Comparison of ENCODE assay signal across 25 cellular contexts in the genomic region with DNA sequence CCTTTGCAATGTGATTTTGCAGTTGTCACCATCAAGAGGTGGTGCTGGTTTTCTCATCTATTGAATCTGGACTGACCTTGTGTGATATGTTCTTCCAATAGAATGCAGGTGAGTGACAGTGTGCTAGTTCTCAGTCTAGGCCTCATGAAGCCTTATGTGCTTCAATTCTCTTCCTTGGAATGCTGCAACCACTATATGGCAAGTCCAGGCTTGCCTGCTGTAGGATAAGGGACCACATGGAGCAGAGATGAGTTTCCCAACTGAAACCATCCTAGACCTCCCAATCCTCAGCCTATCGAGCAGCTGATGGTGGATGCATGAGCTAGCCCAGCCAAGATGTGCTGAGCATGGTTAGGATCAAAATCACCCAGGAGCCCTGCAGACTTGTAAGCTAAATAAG.
"Had no signal": no experiment of that assay in that cellular context is flagged by ENCODE, and none has a peak within 500 bp of the region (broad histone marks: within the 10 kb centered on the region; RNA-seq: fewer than 3 reads in every experiment).

No MANE protein-coding gene starts in this region.

- H3K36me3 Mint-ChIP-seq: activated naive CD8-positive, alpha-beta T cell treated with anti-CD3 and anti-CD28 coated beads for 36 hours; immature natural killer cell; memory B cell; naive thymus-derived CD4-positive, alpha-beta T cell had no signal

- H3K4me3 Mint-ChIP-seq: activated CD8-positive, alpha-beta T cell treated with anti-CD3 and anti-CD28 coated beads for 36 hours; activated naive CD8-positive, alpha-beta T cell treated with anti-CD3 and anti-CD28 coated beads for 36 hours; activated T-helper 17 cell treated with anti-CD3 and anti-CD28 coated beads, Interleukin-2, amount 50 U/mL, for 72 hours; effector memory CD8-positive, alpha-beta T cell; immature natural killer cell; memory B cell; naive thymus-derived CD4-positive, alpha-beta T cell; T-helper 2 cell treated with Interferon-gamma antibody and Interleukin-4, amounts not matched to agents 5 μg/mL and 100 μg/mL, for 36 hours had no signal

- H3K27me3 Mint-ChIP-seq: activated CD8-positive, alpha-beta T cell treated with anti-CD3 and anti-CD28 coated beads for 36 hours; activated naive CD8-positive, alpha-beta T cell treated with anti-CD3 and anti-CD28 coated beads for 36 hours; activated T-helper 17 cell treated with anti-CD3 and anti-CD28 coated beads, Interleukin-2, amount 50 U/mL, for 72 hours; effector memory CD8-positive, alpha-beta T cell; memory B cell; naive thymus-derived CD4-positive, alpha-beta T cell had no signal

- DNase-seq: activated CD4-positive, alpha-beta T cell treated with anti-CD3 and anti-CD28 coated beads for 48 hours; activated CD4-positive, CD25-positive, alpha-beta regulatory T cell; activated CD8-positive, alpha-beta T cell treated with anti-CD3 and anti-CD28 coated beads for 36 hours; activated naive CD4-positive, alpha-beta T cell; activated naive CD8-positive, alpha-beta T cell treated with anti-CD3 and anti-CD28 coated beads for 36 hours; activated T-cell treated with anti-CD3 and anti-CD28 coated beads, Interleukin-2, amount 50 U/mL, for 1 hour; amniotic stem cell; caudate nucleus; effector memory CD8-positive, alpha-beta T cell; foreskin melanocyte; heart right ventricle; immature natural killer cell; left ventricle myocardium superior; mucosa of descending colon; naive thymus-derived CD4-positive, alpha-beta T cell; ovary; psoas muscle; right cardiac atrium; stimulated activated CD4-positive, alpha-beta T cell treated with anti-CD3 and anti-CD28 coated beads, Interleukin-2, amount 100 ng/mL, for 24 hours; stimulated activated naive CD8-positive, alpha-beta T cell treated with anti-CD3 and anti-CD28 coated beads, Interleukin-15, Interleukin-2, amounts not matched to agents 100 U/mL and 50 U/mL, for 24 hours; transverse colon had no signal

- ATAC-seq: activated CD8-positive, alpha-beta T cell treated with anti-CD3 and anti-CD28 coated beads for 36 hours; activated T-helper 17 cell treated with anti-CD3 and anti-CD28 coated beads, Interleukin-2, amount 50 U/mL, for 72 hours; effector memory CD8-positive, alpha-beta T cell; heart right ventricle; left ventricle myocardium superior; mucosa of descending colon; naive thymus-derived CD4-positive, alpha-beta T cell; psoas muscle; right cardiac atrium; stimulated activated naive CD8-positive, alpha-beta T cell treated with anti-CD3 and anti-CD28 coated beads, Interleukin-15, Interleukin-2, amounts not matched to agents 100 U/mL and 50 U/mL, for 24 hours had no signal

- H3K4me1 Mint-ChIP-seq: activated naive CD8-positive, alpha-beta T cell treated with anti-CD3 and anti-CD28 coated beads for 36 hours; activated T-helper 17 cell treated with anti-CD3 and anti-CD28 coated beads, Interleukin-2, amount 50 U/mL, for 72 hours; immature natural killer cell; memory B cell had no signal

- H3K4me3 ChIP-seq: heart right ventricle, mucosa of descending colon, ovary, psoas muscle, transverse colon, vagina had no signal

- H3K27ac ChIP-seq: heart right ventricle, ovary, psoas muscle, transverse colon, vagina had no signal

- H3K9me3 Mint-ChIP-seq: activated CD8-positive, alpha-beta T cell treated with anti-CD3 and anti-CD28 coated beads for 36 hours; activated naive CD8-positive, alpha-beta T cell treated with anti-CD3 and anti-CD28 coated beads for 36 hours; activated T-helper 17 cell treated with anti-CD3 and anti-CD28 coated beads, Interleukin-2, amount 50 U/mL, for 72 hours; effector memory CD8-positive, alpha-beta T cell; immature natural killer cell; memory B cell; T-helper 2 cell treated with Interferon-gamma antibody and Interleukin-4, amounts not matched to agents 5 μg/mL and 100 μg/mL, for 36 hours had no signal

- H3K9me3 ChIP-seq: heart right ventricle, mucosa of descending colon, ovary, psoas muscle, transverse colon, vagina had no signal

- H3K27me3 ChIP-seq: heart right ventricle, ovary, transverse colon, vagina had no signal

- H3K36me3 ChIP-seq: heart right ventricle, ovary, transverse colon, vagina had no signal

- H3K27ac Mint-ChIP-seq: activated CD8-positive, alpha-beta T cell treated with anti-CD3 and anti-CD28 coated beads for 36 hours; activated naive CD8-positive, alpha-beta T cell treated with anti-CD3 and anti-CD28 coated beads for 36 hours; activated T-helper 17 cell treated with anti-CD3 and anti-CD28 coated beads, Interleukin-2, amount 50 U/mL, for 72 hours; memory B cell; naive thymus-derived CD4-positive, alpha-beta T cell; T-helper 2 cell treated with Interferon-gamma antibody and Interleukin-4, amounts not matched to agents 5 μg/mL and 100 μg/mL, for 36 hours had no signal
